8 cellular contexts compared by ENCODE assay signal in genomic region chr7:41705109-41705871, GRCh38. TPM values are rescaled to one million over a fixed set of nuclear protein-coding genes. Genes with fewer than 3 reads are reported as not detected.
DNase-seq lines count a peak whose midpoint lies in the region; ATAC-seq and TF ChIP-seq lines count a peak whose summit lies in the region.

No MANE protein-coding gene starts in this region.

- H3K9ac ChIP-seq in DND-41 (ENCODE audit: low read depth, low read length): peak overlapping the region; percentile 47

- peak overlapping the region; percentile 6; the same call in 1 of the 2 replicates for H3K27ac ChIP-seq in DND-41 (ENCODE audit: low read length)
- no peak overlapping the region for H3K27ac ChIP-seq in SJCRH30
- peak overlapping the region; percentile 47 for H3K27ac ChIP-seq in vagina

- H3K79me2 ChIP-seq in DND-41 (ENCODE audit: insufficient read depth, low read length): no peaks in the 10 kb centered on the region

- DNase-seq in DND-41: peak; percentile 67
- DNase-seq in HT-29 (ENCODE audit: low spot score): peak; percentile 85
- peak; percentile 21 to 30 for DNase-seq in SJCRH30
- peak; percentile 90 for DNase-seq in amniotic epithelial cell (ENCODE audit: low read depth)
- peak; percentile 90 for DNase-seq in left ventricle myocardium superior
- DNase-seq in posterior vena cava (ENCODE audit: low spot score): peak; percentile 96
- DNase-seq in vagina (ENCODE audit: extremely low spot score in 2 of 2): no peak

- TF ChIP-seq CTCF in DND-41 (IDR thresholded peaks at IDR 0.05; ENCODE audit: borderline replicate concordance, extremely low read depth, low read length, poor library complexity, severe bottlenecking) (peak; percentile 75), vagina (IDR thresholded peaks at IDR 0.05) (peak in 1 of 3 experiments; percentile 34)

- H3K36me3 ChIP-seq in DND-41 (ENCODE audit: insufficient read depth, low read length): no peaks in the 10 kb centered on the region
- H3K36me3 ChIP-seq in SJCRH30: no peaks in the 10 kb centered on the region
- H3K36me3 ChIP-seq in vagina: no peaks in the 10 kb centered on the region

- H2AFZ ChIP-seq in DND-41 (ENCODE audit: low read depth, low read length): peak overlapping the region; percentile 63

- ATAC-seq in DND-41 (ENCODE audit: insufficient read depth, low read depth) (peak; percentile 91), GM21423 (IDR thresholded peaks at IDR 0.05; ENCODE audit: unreplicated experiment) (peak; percentile 97), left ventricle myocardium superior (peak; percentile 94)

- H3K9me3 ChIP-seq in DND-41 (ENCODE audit: insufficient read depth, low read length, severe bottlenecking): no peaks in the 10 kb centered on the region
- H3K9me3 ChIP-seq in SJCRH30 (replicated peaks): no peaks in the 10 kb centered on the region
- H3K9me3 ChIP-seq in vagina: no peaks in the 10 kb centered on the region

- H3K27me3 ChIP-seq in DND-41 (ENCODE audit: insufficient read depth, low read length, poor library complexity): peaks cover 41% of the 10 kb centered on the region
- 0 out of 2 replicates have a peak, but pooled peaks cover 4% of the 10 kb centered on the region for H3K27me3 ChIP-seq in SJCRH30
- no peaks in the 10 kb centered on the region for H3K27me3 ChIP-seq in vagina

- no peak for TF ChIP-seq POLR2A in vagina (IDR thresholded peaks at IDR 0.05)

- H3K4me1 ChIP-seq in DND-41 (ENCODE audit: insufficient read depth, low read length) (peaks cover 12% of the 10 kb centered on the region), SJCRH30 (peaks cover 7% of the 10 kb centered on the region), vagina (peaks cover 8% of the 10 kb centered on the region)

- intact Hi-C loops in left ventricle myocardium superior (cut with micrococcal nuclease) (no loop called here), posterior vena cava (cut with DNase I) (loop anchor here in 1 of 2 donors (10.0 kb wide), 2 partner anchors 1380 to 1480 kb away; no protein-coding TSS in a partner anchor), vagina (cut with DNase I) (no loop called here)

- H3K4me3 ChIP-seq in DND-41 (ENCODE audit: low read depth in 1 of 2, low read length in 2 of 2): peak overlapping the region; percentile 9 to 57; a peak in 3 of 4 replicates
- no peak overlapping the region for H3K4me3 ChIP-seq in SJCRH30
- H3K4me3 ChIP-seq in vagina: peak overlapping the region; percentile 47 to 53

- H3K4me2 ChIP-seq in DND-41 (ENCODE audit: insufficient read depth, low read length): peak overlapping the region; percentile 67

- H4K20me1 ChIP-seq in DND-41 (ENCODE audit: insufficient read depth, low read length): no peaks in the 10 kb centered on the region

RNA-seq across cellular contexts. Expression of gene INHBA, which starts 2.4 kb away (rescaled TPM):
- total RNA-seq in HT-29 (2014; rRNA removed; shearing (Covaris generic)): not detected in 2 replicates
- 0.08 TPM in 1 of 2 replicates, not detected in the other for total RNA-seq in SJCRH30 (2014; rRNA removed; shearing (Covaris generic))
- total RNA-seq in left ventricle myocardium superior (1.5 TPM), posterior vena cava (10 to 100 TPM; 71.2 to 73.0 TPM), vagina (2.2 TPM)

Comparison
In these comparisons a context has a peak if more than half of its experiments do, and no peak if none do; other contexts are left out.
1. DNase-seq: peak in DND-41 (single experiment), HT-29 (single experiment), SJCRH30 (2 of 2), amniotic epithelial cell (single experiment), left ventricle myocardium superior (single experiment) and posterior vena cava (single experiment); none in vagina (0 of 2).
2. RNA of gene INHBA, which starts 2.4 kb away (total RNA-seq): 71.2 to 73.0 TPM in posterior vena cava; 2.2 TPM in vagina (single experiment), 1.5 TPM in left ventricle myocardium superior (single experiment), 0.08 TPM in SJCRH30 and not detected in HT-29; every median in the first group is over 10 times any median in the second.
3. Peak in every context shown above with its lines, with median percentiles within 50 percentile points of each other: ATAC-seq.